13 cellular contexts compared by ENCODE assay signal in genomic region chr11:119999220-119999619, GRCh38.
DNase-seq lines count a peak whose midpoint lies in the region; TF ChIP-seq lines count a peak whose summit lies in the region.
"Had no signal": no experiment of that assay in that cellular context is flagged by ENCODE, and none has a peak within 500 bp of the region (broad histone marks: within the 10 kb centered on the region; RNA-seq: fewer than 3 reads in every experiment).

No MANE protein-coding gene starts in this region.

- H3K27ac Mint-ChIP-seq in endodermal cell: no peak overlapping the region
- no peak overlapping the region for H3K27ac Mint-ChIP-seq in progenitor cell of endocrine pancreas
- H3K27ac Mint-ChIP-seq: activated T-cell treated with anti-CD3 and anti-CD28 coated beads, Interleukin-2, amount 50 U/mL, for 24 hours had no signal

- TF ChIP-seq CTCF in A673 (conservative IDR thresholded peaks at IDR 0.05; ENCODE audit: low read depth, low read length) (peak; percentile 38; the same call in 1 of the 2 replicates), GM12865 (IDR thresholded peaks at IDR 0.05; ENCODE audit: insufficient read depth, low read depth, low read length, missing control alignments) (peak; percentile 19), endodermal cell (conservative IDR thresholded peaks at IDR 0.05) (peak; percentile 76), progenitor cell of endocrine pancreas (IDR thresholded peaks at IDR 0.05; ENCODE audit: unreplicated experiment) (no peak)

- no peaks in the 10 kb centered on the region for H3K36me3 ChIP-seq in A673 (ENCODE audit: insufficient read depth, low read length, poor library complexity, severe bottlenecking)
- H3K36me3 ChIP-seq in endodermal cell (ENCODE audit: control insufficient read depth, insufficient read depth, low read length): no peaks in the 10 kb centered on the region
- H3K36me3 ChIP-seq: HAP-1, left lung had no signal

- H3K9ac ChIP-seq in endodermal cell (ENCODE audit: extremely low read depth, low read length, poor library complexity, severe bottlenecking): no peak overlapping the region

- WGBS in endodermal cell (ENCODE audit: insufficient coverage in 1 of 2, insufficient read length in 1 of 2), 2 experiments: 56% methylated on average over 2 of the region's 2 CpGs; no CpG with 5 or more reads in 1 of the 2 experiments

- peaks cover 17% of the 10 kb centered on the region for H3K27me3 Mint-ChIP-seq in endodermal cell (ENCODE audit: insufficient read depth)
- H3K27me3 Mint-ChIP-seq in progenitor cell of endocrine pancreas: peaks cover 26% of the 10 kb centered on the region

- H3K36me3 Mint-ChIP-seq in endodermal cell (ENCODE audit: low read depth): no peaks in the 10 kb centered on the region
- no peaks in the 10 kb centered on the region for H3K36me3 Mint-ChIP-seq in progenitor cell of endocrine pancreas (ENCODE audit: insufficient read depth)

- DNase-seq in A673 (ENCODE audit: low spot score) (peak; percentile 17), GM12865 (ENCODE audit: low read depth) (peak; percentile 12), NCI-H69 (lab: John Stamatoyannopoulos, UW) (peak; percentile 31), endodermal cell (peak; percentile 80), inferior parietal cortex (ENCODE audit: extremely low spot score) (no peak), A172 (ENCODE audit: low spot score) (no peak), progenitor cell of endocrine pancreas (ENCODE audit: low spot score, unreplicated experiment) (no peak), GOT3 (lab: John Stamatoyannopoulos, UW) (no peak)
- DNase-seq: activated CD4-positive, CD25-positive, alpha-beta regulatory T cell treated with anti-CD3 and anti-CD28 coated beads, Interleukin-2, amount 50 U/mL, for 72 hours; activated T-cell treated with anti-CD3 and anti-CD28 coated beads, Interleukin-2, amount 50 U/mL, for 24 hours; left lung; NCI-H2081 treated with DMSO at 0.1 percent for 48 hours had no signal

- H3K9me3 ChIP-seq in A673 (ENCODE audit: low read depth, low read length, poor library complexity, severe bottlenecking) (no peaks in the 10 kb centered on the region), endodermal cell (ENCODE audit: control insufficient read depth, low read length) (no peaks in the 10 kb centered on the region)
- H3K9me3 ChIP-seq: HAP-1, left lung had no signal

- H3K27me3 ChIP-seq in A673 (replicated peaks; ENCODE audit: insufficient read depth, low read depth, low read length, poor library complexity): peaks cover 14% of the 10 kb centered on the region
- H3K27me3 ChIP-seq in endodermal cell (ENCODE audit: control insufficient read depth, insufficient read depth, low read length, poor library complexity, severe bottlenecking): peaks cover 17% of the 10 kb centered on the region

- POLR2A ChIA-PET in A673 (lab: Charles Lee; ENCODE audit: low non-redundant PET): no interaction called here

- BruUV-seq in A673 (replicated peaks; lab: Mats Ljungman, UMichigan): no TSS peak

- H3K4me1 Mint-ChIP-seq in endodermal cell (peaks cover 14% of the 10 kb centered on the region), progenitor cell of endocrine pancreas (ENCODE audit: low read depth) (peaks cover 10% of the 10 kb centered on the region)

- CTCF ChIA-PET in A673 (lab: Charles Lee): no interaction called here

- H3K4me3 ChIP-seq in A673 (ENCODE audit: low read depth, low read length, poor library complexity, severe bottlenecking): no peak overlapping the region
- no peak overlapping the region for H3K4me3 ChIP-seq in GM12865 (ENCODE audit: low read depth, low read length)
- no peak overlapping the region for H3K4me3 ChIP-seq in endodermal cell (ENCODE audit: low read length)
- H3K4me3 ChIP-seq: HAP-1, left lung had no signal

- H3K4me1 ChIP-seq in A673 (ENCODE audit: insufficient read depth, low read length, poor library complexity, severe bottlenecking) (peaks cover 10% of the 10 kb centered on the region), endodermal cell (ENCODE audit: control insufficient read depth, insufficient read depth, low read length) (no peaks in the 10 kb centered on the region)
- H3K4me1 ChIP-seq: HAP-1, left lung had no signal

- intact Hi-C loops in A673 (cut with micrococcal nuclease; ENCODE audit: unreplicated experiment): no loop called here

- H3K4me3 Mint-ChIP-seq in endodermal cell (no peak overlapping the region), progenitor cell of endocrine pancreas (ENCODE audit: low read depth) (no peak overlapping the region)
- H3K4me3 Mint-ChIP-seq: activated T-cell treated with anti-CD3 and anti-CD28 coated beads, Interleukin-2, amount 50 U/mL, for 24 hours had no signal

- H3K27ac ChIP-seq in A673 (ENCODE audit: low read depth, low read length, poor library complexity, severe bottlenecking) (no peak overlapping the region), endodermal cell (ENCODE audit: low read depth, low read length) (no peak overlapping the region)
- H3K27ac ChIP-seq: left lung had no signal

- H3K9me3 Mint-ChIP-seq in endodermal cell (no peaks in the 10 kb centered on the region), progenitor cell of endocrine pancreas (ENCODE audit: low read depth) (no peaks in the 10 kb centered on the region)
- H3K9me3 Mint-ChIP-seq: activated T-cell treated with anti-CD3 and anti-CD28 coated beads, Interleukin-2, amount 50 U/mL, for 24 hours had no signal

Comparison
In these comparisons a context has a peak if more than half of its experiments do, and no peak if none do; other contexts are left out.
1. DNase-seq: peak in A673 (single experiment), GM12865 (single experiment), NCI-H69 (single experiment) and endodermal cell (single experiment); none in inferior parietal cortex (single experiment), A172 (single experiment), progenitor cell of endocrine pancreas (single experiment) and GOT3 (single experiment).